15 cellular contexts compared by ENCODE assay signal in genomic region chr3:47407896-47408838, GRCh38. TPM values are rescaled to one million over a fixed set of nuclear protein-coding genes. Genes with fewer than 3 reads are reported as not detected.
DNase-seq lines count a peak whose midpoint lies in the region; ATAC-seq and TF ChIP-seq lines count a peak whose summit lies in the region.
"Had no signal": no experiment of that assay in that cellular context is flagged by ENCODE, and none has a peak within 500 bp of the region (broad histone marks: within the 10 kb centered on the region; RNA-seq: fewer than 3 reads in every experiment).

No MANE protein-coding gene starts in this region.

- no peak overlapping the region for H3K18ac ChIP-seq in IMR-90 (ENCODE audit: low read depth, low read length)

- H3K9me3 ChIP-seq in IMR-90 (ENCODE audit: control insufficient read depth, insufficient read depth, low read length): no peaks in the 10 kb centered on the region
- H3K9me3 ChIP-seq: HAP-1 had no signal

- H2BK20ac ChIP-seq in IMR-90 (ENCODE audit: low read depth, low read length): no peak overlapping the region

- H3K9ac ChIP-seq in IMR-90 (ENCODE audit: low read depth, low read length): no peak overlapping the region

- H4K5ac ChIP-seq in IMR-90 (ENCODE audit: low read depth, low read length): no peak overlapping the region

- no peak overlapping the region for H2AK5ac ChIP-seq in IMR-90 (ENCODE audit: low read depth, low read length)

- no peak for TF ChIP-seq RAD21 in IMR-90 (IDR thresholded peaks at IDR 0.05; ENCODE audit: low read length)

- no peaks in the 10 kb centered on the region for H3K27me3 ChIP-seq in IMR-90 (ENCODE audit: control insufficient read depth, insufficient read depth, low read length)

- peaks cover 62% of the 10 kb centered on the region for H3K36me3 ChIP-seq in IMR-90 (ENCODE audit: control insufficient read depth, insufficient read depth, low read length)

- H3K4ac ChIP-seq in IMR-90 (ENCODE audit: low read depth, low read length): no peak overlapping the region

- H3K23ac ChIP-seq in IMR-90 (ENCODE audit: low read depth, low read length): no peak overlapping the region

- no peaks in the 10 kb centered on the region for H3K27me3 Mint-ChIP-seq in activated naive CD8-positive, alpha-beta T cell treated with anti-CD3 and anti-CD28 coated beads, Interleukin-2, amount 50 U/mL, for 24 hours
- H3K27me3 Mint-ChIP-seq in activated naive CD8-positive, alpha-beta T cell treated with anti-CD3 and anti-CD28 coated beads for 36 hours: no peaks in the 10 kb centered on the region
- no peaks in the 10 kb centered on the region for H3K27me3 Mint-ChIP-seq in stimulated activated memory B cell treated with anti-CD40 and anti-IgM and Interleukin-4, amounts not matched to agents 10 μg/mL and 1 μg/mL and 100 μg/mL, for 72 hours
- H3K27me3 Mint-ChIP-seq in activated T-helper 1 cell treated with anti-CD3 and anti-CD28 coated beads, Interleukin-12 subunit alpha, Interleukin-12 subunit beta, Interleukin-2, Interleukin-4 antibody, amounts not matched to agents 30 ng/mL and 10 ng/mL and 1 ng/mL, durations not matched to agents 14 hours and 24 hours and 36 hours (ENCODE audit: insufficient read depth): no peaks in the 10 kb centered on the region

- no peak overlapping the region for H3K14ac ChIP-seq in IMR-90 (replicated peaks; ENCODE audit: low read depth, low read length)

- no peak overlapping the region for H3K4me3 ChIP-seq in IMR-90 (ENCODE audit: insufficient read depth, low read depth, low read length)
- H3K4me3 ChIP-seq: HAP-1 had no signal

- H3K4me1 ChIP-seq in IMR-90 (ENCODE audit: control insufficient read depth, insufficient read depth, low read length): peaks cover 11% of the 10 kb centered on the region; the same call in 1 of the 2 replicates
- H3K4me1 ChIP-seq: HAP-1 had no signal

- H2AK9ac ChIP-seq in IMR-90 (replicated peaks; ENCODE audit: low read depth, low read length, poor library complexity): peak overlapping the region; percentile 26

- H3K9me1 ChIP-seq in IMR-90 (ENCODE audit: insufficient read depth, low read length): peaks cover 21% of the 10 kb centered on the region

- no peak for ATAC-seq in activated naive CD8-positive, alpha-beta T cell treated with anti-CD3 and anti-CD28 coated beads, Interleukin-2, amount 50 U/mL, for 24 hours
- ATAC-seq in IMR-90 (ENCODE audit: low read depth): no peak
- ATAC-seq in stimulated activated memory B cell treated with anti-CD40 and anti-IgM and Interleukin-4, amounts not matched to agents 10 μg/mL and 1 μg/mL and 100 μg/mL, for 72 hours: no peak

- H3K9me3 Mint-ChIP-seq in activated naive CD8-positive, alpha-beta T cell treated with anti-CD3 and anti-CD28 coated beads, Interleukin-2, amount 50 U/mL, for 24 hours: no peaks in the 10 kb centered on the region
- H3K9me3 Mint-ChIP-seq in activated naive CD8-positive, alpha-beta T cell treated with anti-CD3 and anti-CD28 coated beads for 36 hours: no peaks in the 10 kb centered on the region
- no peaks in the 10 kb centered on the region for H3K9me3 Mint-ChIP-seq in stimulated activated memory B cell treated with anti-CD40 and anti-IgM and Interleukin-4, amounts not matched to agents 10 μg/mL and 1 μg/mL and 100 μg/mL, for 72 hours
- H3K9me3 Mint-ChIP-seq in activated T-helper 1 cell treated with anti-CD3 and anti-CD28 coated beads, Interleukin-12 subunit alpha, Interleukin-12 subunit beta, Interleukin-2, Interleukin-4 antibody, amounts not matched to agents 30 ng/mL and 10 ng/mL and 1 ng/mL, durations not matched to agents 14 hours and 24 hours and 36 hours: no peaks in the 10 kb centered on the region

- no peak for TF ChIP-seq CTCF in IMR-90 (conservative IDR thresholded peaks at IDR 0.05; ENCODE audit: low read depth, low read length)

- TF ChIP-seq POLR2A in IMR-90 (IDR thresholded peaks at IDR 0.05; ENCODE audit: low read depth, low read length): no peak

- no peak overlapping the region for H3K4me2 ChIP-seq in IMR-90 (ENCODE audit: low read depth, low read length)

- H4K20me1 ChIP-seq in IMR-90 (ENCODE audit: insufficient read depth, low read length): peaks cover 49% of the 10 kb centered on the region

- no peak overlapping the region for H2BK120ac ChIP-seq in IMR-90 (ENCODE audit: low read depth, low read length)

- no TSS peak for BruUV-seq in IMR-90 (replicated peaks; lab: Mats Ljungman, UMichigan)

- POLR2A ChIA-PET in IMR-90 (lab: Charles Lee; ENCODE audit: unreplicated experiment): no interaction called here

- no peak overlapping the region for H4K91ac ChIP-seq in IMR-90 (ENCODE audit: insufficient read depth, low read depth, low read length)

- peak overlapping the region; percentile 50 for H2AFZ ChIP-seq in IMR-90 (replicated peaks; ENCODE audit: low read length, poor library complexity)

- 86% methylated on average over 1 of the region's 18 CpGs; no CpG with 5 or more reads in 1 of the 2 experiments for WGBS in IMR-90 (ENCODE audit: extremely low coverage in 2 of 2, insufficient read length in 1 of 2), 2 experiments

- CTCF ChIA-PET in IMR-90 (lab: Yijun Ruan, JAX): no interaction called here

- H3K56ac ChIP-seq in IMR-90 (ENCODE audit: extremely low read depth, insufficient read depth, low read length): no peak overlapping the region

- no peak for DNase-seq in activated naive CD8-positive, alpha-beta T cell treated with anti-CD3 and anti-CD28 coated beads, Interleukin-2, amount 50 U/mL, for 24 hours
- no peak for DNase-seq in activated naive CD8-positive, alpha-beta T cell treated with anti-CD3 and anti-CD28 coated beads for 36 hours
- DNase-seq in IMR-90 (no peak), epidermal melanocyte (ENCODE audit: insufficient read length, low spot score) (peak; percentile 12), kidney glomerular epithelial cell (lab: John Stamatoyannopoulos, UW) (no peak), NCI-H82 treated with DMSO at 0.1 percent for 48 hours (lab: John Stamatoyannopoulos, UW; ENCODE audit: unreplicated experiment) (no peak)
- DNase-seq in activated T-helper 1 cell treated with anti-CD3 and anti-CD28 coated beads, Interleukin-12 subunit alpha, Interleukin-12 subunit beta, Interleukin-2, Interleukin-4 antibody, amounts not matched to agents 30 ng/mL and 10 ng/mL and 1 ng/mL, durations not matched to agents 14 hours and 24 hours and 36 hours (ENCODE audit: low spot score): no peak
- DNase-seq: ACHN, DMS 273 treated with DMSO at 0.1 percent for 48 hours, NCI-H1417, NCI-H2029 treated with DMSO at 0.1 percent for 48 hours, NCI-H510A treated with DMSO at 0.1 percent for 48 hours, SIG-M5 had no signal

- peaks cover 7% of the 10 kb centered on the region for H3K36me3 Mint-ChIP-seq in activated naive CD8-positive, alpha-beta T cell treated with anti-CD3 and anti-CD28 coated beads, Interleukin-2, amount 50 U/mL, for 24 hours (ENCODE audit: low read depth)
- H3K36me3 Mint-ChIP-seq in activated naive CD8-positive, alpha-beta T cell treated with anti-CD3 and anti-CD28 coated beads for 36 hours: peaks cover 7% of the 10 kb centered on the region
- H3K36me3 Mint-ChIP-seq in stimulated activated memory B cell treated with anti-CD40 and anti-IgM and Interleukin-4, amounts not matched to agents 10 μg/mL and 1 μg/mL and 100 μg/mL, for 72 hours: peaks cover 69% of the 10 kb centered on the region
- peaks cover 9% of the 10 kb centered on the region for H3K36me3 Mint-ChIP-seq in activated T-helper 1 cell treated with anti-CD3 and anti-CD28 coated beads, Interleukin-12 subunit alpha, Interleukin-12 subunit beta, Interleukin-2, Interleukin-4 antibody, amounts not matched to agents 30 ng/mL and 10 ng/mL and 1 ng/mL, durations not matched to agents 14 hours and 24 hours and 36 hours (ENCODE audit: low read depth)

- no peaks in the 10 kb centered on the region for H3K4me1 Mint-ChIP-seq in activated naive CD8-positive, alpha-beta T cell treated with anti-CD3 and anti-CD28 coated beads, Interleukin-2, amount 50 U/mL, for 24 hours
- H3K4me1 Mint-ChIP-seq in activated naive CD8-positive, alpha-beta T cell treated with anti-CD3 and anti-CD28 coated beads for 36 hours: no peaks in the 10 kb centered on the region
- peaks cover 7% of the 10 kb centered on the region for H3K4me1 Mint-ChIP-seq in stimulated activated memory B cell treated with anti-CD40 and anti-IgM and Interleukin-4, amounts not matched to agents 10 μg/mL and 1 μg/mL and 100 μg/mL, for 72 hours
- H3K4me1 Mint-ChIP-seq in activated T-helper 1 cell treated with anti-CD3 and anti-CD28 coated beads, Interleukin-12 subunit alpha, Interleukin-12 subunit beta, Interleukin-2, Interleukin-4 antibody, amounts not matched to agents 30 ng/mL and 10 ng/mL and 1 ng/mL, durations not matched to agents 14 hours and 24 hours and 36 hours (ENCODE audit: low read depth): no peaks in the 10 kb centered on the region

- H4K8ac ChIP-seq in IMR-90 (ENCODE audit: low read depth in 2 of 2, low read length in 2 of 2): no peak overlapping the region

- H3K27ac Mint-ChIP-seq in activated naive CD8-positive, alpha-beta T cell treated with anti-CD3 and anti-CD28 coated beads, Interleukin-2, amount 50 U/mL, for 24 hours: peak overlapping the region; percentile 22
- no peak overlapping the region for H3K27ac Mint-ChIP-seq in activated naive CD8-positive, alpha-beta T cell treated with anti-CD3 and anti-CD28 coated beads for 36 hours
- peak overlapping the region; percentile 24 for H3K27ac Mint-ChIP-seq in stimulated activated memory B cell treated with anti-CD40 and anti-IgM and Interleukin-4, amounts not matched to agents 10 μg/mL and 1 μg/mL and 100 μg/mL, for 72 hours
- no peak overlapping the region for H3K27ac Mint-ChIP-seq in activated T-helper 1 cell treated with anti-CD3 and anti-CD28 coated beads, Interleukin-12 subunit alpha, Interleukin-12 subunit beta, Interleukin-2, Interleukin-4 antibody, amounts not matched to agents 30 ng/mL and 10 ng/mL and 1 ng/mL, durations not matched to agents 14 hours and 24 hours and 36 hours

- no peak overlapping the region for H2BK15ac ChIP-seq in IMR-90 (ENCODE audit: low read depth, low read length)

- no peak overlapping the region for H2BK5ac ChIP-seq in IMR-90 (ENCODE audit: low read depth, low read length, poor library complexity, severe bottlenecking)

- in situ Hi-C loops in IMR-90 (cut with MboI; ENCODE audit: low sequenced_read_pairs): no loop called here

- no peak overlapping the region for H3K27ac ChIP-seq in IMR-90 (ENCODE audit: insufficient read depth, low read length)

- intact Hi-C loops in IMR-90 (cut with micrococcal nuclease): no loop called here
- intact Hi-C loops in activated T-helper 1 cell treated with anti-CD3 and anti-CD28 coated beads, Interleukin-12 subunit alpha, Interleukin-12 subunit beta, Interleukin-2, Interleukin-4 antibody, amounts not matched to agents 30 ng/mL and 10 ng/mL and 1 ng/mL, durations not matched to agents 14 hours and 24 hours and 36 hours (cut with micrococcal nuclease): no loop called here

- peaks cover 13 to 36% of the 10 kb centered on the region in 2 experiments for H3K79me1 ChIP-seq in IMR-90 (ENCODE audit: low read depth in 1 of 2, low read length in 2 of 2)

- dilution Hi-C loops in IMR-90 (cut with HindIII; ENCODE audit: low sequenced_read_pairs, unreplicated experiment): no loop called here

- H3K4me3 Mint-ChIP-seq in activated naive CD8-positive, alpha-beta T cell treated with anti-CD3 and anti-CD28 coated beads, Interleukin-2, amount 50 U/mL, for 24 hours: no peak overlapping the region
- no peak overlapping the region for H3K4me3 Mint-ChIP-seq in activated naive CD8-positive, alpha-beta T cell treated with anti-CD3 and anti-CD28 coated beads for 36 hours
- no peak overlapping the region for H3K4me3 Mint-ChIP-seq in stimulated activated memory B cell treated with anti-CD40 and anti-IgM and Interleukin-4, amounts not matched to agents 10 μg/mL and 1 μg/mL and 100 μg/mL, for 72 hours
- H3K4me3 Mint-ChIP-seq in activated T-helper 1 cell treated with anti-CD3 and anti-CD28 coated beads, Interleukin-12 subunit alpha, Interleukin-12 subunit beta, Interleukin-2, Interleukin-4 antibody, amounts not matched to agents 30 ng/mL and 10 ng/mL and 1 ng/mL, durations not matched to agents 14 hours and 24 hours and 36 hours: no peak overlapping the region

RNA-seq across cellular contexts. Expression of gene PTPN23, which starts 27.3 kb away (rescaled TPM):
- 10 to 100 TPM; 25.9 to 30.3 TPM for total RNA-seq in activated naive CD8-positive, alpha-beta T cell treated with anti-CD3 and anti-CD28 coated beads for 36 hours
- 4.4 and 4.5 TPM in 2 replicates for total RNA-seq in IMR-90 (2012; rRNA removed)
- polyA plus RNA-seq in IMR-90 (2012; rRNA removed): 13.9 and 15.1 TPM in 2 replicates
- 7.3 and 8.9 TPM in 2 replicates for polyA plus RNA-seq in IMR-90 (2012; cell fraction: cytosol; rRNA removed)
- polyA plus RNA-seq in IMR-90 (2012; cell fraction: nucleus; rRNA removed; ENCODE audit: low replicate concordance): 33.7 and 64.5 TPM in 2 replicates
- 33.7 and 35.1 TPM in 2 replicates for total RNA-seq in activated T-helper 1 cell treated with anti-CD3 and anti-CD28 coated beads, Interleukin-12 subunit alpha, Interleukin-12 subunit beta, Interleukin-2, Interleukin-4 antibody, amounts not matched to agents 30 ng/mL and 10 ng/mL and 1 ng/mL, durations not matched to agents 14 hours and 24 hours and 36 hours

Comparison
In these comparisons a context has a peak if more than half of its experiments do, and no peak if none do; other contexts are left out.
1. H3K27ac Mint-ChIP-seq: peak in activated naive CD8-positive, alpha-beta T cell treated with anti-CD3 and anti-CD28 coated beads, Interleukin-2, amount 50 U/mL, for 24 hours (single experiment) and stimulated activated memory B cell treated with anti-CD40 and anti-IgM and Interleukin-4, amounts not matched to agents 10 μg/mL and 1 μg/mL and 100 μg/mL, for 72 hours (single experiment); none in activated naive CD8-positive, alpha-beta T cell treated with anti-CD3 and anti-CD28 coated beads for 36 hours (single experiment) and activated T-helper 1 cell treated with anti-CD3 and anti-CD28 coated beads, Interleukin-12 subunit alpha, Interleukin-12 subunit beta, Interleukin-2, Interleukin-4 antibody, amounts not matched to agents 30 ng/mL and 10 ng/mL and 1 ng/mL, durations not matched to agents 14 hours and 24 hours and 36 hours (single experiment).